In genomic region chr3:101077361-101078011, GRCh38 we compare ENCODE assay signal across 17 cellular contexts.
DNase-seq lines count a peak whose midpoint lies in the region; ATAC-seq and TF ChIP-seq lines count a peak whose summit lies in the region.
"Had no signal": no experiment of that assay in that cellular context is flagged by ENCODE, and none has a peak within 500 bp of the region (broad histone marks: within the 10 kb centered on the region; RNA-seq: fewer than 3 reads in every experiment).

No MANE protein-coding gene starts in this region.

- no peak overlapping the region for H3K27ac Mint-ChIP-seq in HFFc6
- H3K27ac Mint-ChIP-seq in activated naive CD4-positive, alpha-beta T cell treated with anti-CD3 and anti-CD28 coated beads, Interleukin-2, amount 10 ng/mL, durations not matched to agents 7 days and 5 days: no peak overlapping the region
- H3K27ac Mint-ChIP-seq: memory B cell had no signal

- H3K4me1 Mint-ChIP-seq in HFFc6 (ENCODE audit: low read depth): peaks cover 33% of the 10 kb centered on the region
- no peaks in the 10 kb centered on the region for H3K4me1 Mint-ChIP-seq in activated naive CD4-positive, alpha-beta T cell treated with anti-CD3 and anti-CD28 coated beads, Interleukin-2, amount 10 ng/mL, durations not matched to agents 7 days and 5 days
- H3K4me1 Mint-ChIP-seq: memory B cell, neural crest cell had no signal

- in situ Hi-C loops in astrocyte of the spinal cord (cut with HindIII; ENCODE audit: low sequenced_read_pairs): no loop called here

- ATAC-seq in GM18861 (IDR thresholded peaks at IDR 0.05; ENCODE audit: unreplicated experiment) (no peak), HG03520 (IDR thresholded peaks at IDR 0.05; ENCODE audit: unreplicated experiment) (no peak)

- CTCF ChIA-PET in activated naive CD4-positive, alpha-beta T cell treated with anti-CD3 and anti-CD28 coated beads, Interleukin-2, amount 10 ng/mL, durations not matched to agents 7 days and 5 days (lab: Charles Lee): no interaction called here

- H3K36me3 Mint-ChIP-seq in HFFc6 (ENCODE audit: low read depth): no peaks in the 10 kb centered on the region
- H3K36me3 Mint-ChIP-seq in activated naive CD4-positive, alpha-beta T cell treated with anti-CD3 and anti-CD28 coated beads, Interleukin-2, amount 10 ng/mL, durations not matched to agents 7 days and 5 days: no peaks in the 10 kb centered on the region
- H3K36me3 Mint-ChIP-seq: memory B cell had no signal

- H3K27me3 Mint-ChIP-seq in HFFc6 (ENCODE audit: insufficient read depth): no peaks in the 10 kb centered on the region
- H3K27me3 Mint-ChIP-seq in activated naive CD4-positive, alpha-beta T cell treated with anti-CD3 and anti-CD28 coated beads, Interleukin-2, amount 10 ng/mL, durations not matched to agents 7 days and 5 days: no peaks in the 10 kb centered on the region

- no peak overlapping the region for H3K4me3 ChIP-seq in astrocyte of the spinal cord (ENCODE audit: low read depth, low read length)
- H3K4me3 ChIP-seq: sigmoid colon, thoracic aorta had no signal

- H3K9me3 Mint-ChIP-seq in HFFc6: no peaks in the 10 kb centered on the region
- H3K9me3 Mint-ChIP-seq in activated naive CD4-positive, alpha-beta T cell treated with anti-CD3 and anti-CD28 coated beads, Interleukin-2, amount 10 ng/mL, durations not matched to agents 7 days and 5 days: no peaks in the 10 kb centered on the region
- H3K9me3 Mint-ChIP-seq: memory B cell, neural crest cell had no signal

- peak; percentile 45 for DNase-seq in HFFc6
- DNase-seq in astrocyte of the spinal cord (ENCODE audit: low read depth, low spot score): peak; percentile 51
- DNase-seq in glomerular visceral epithelial cell (ENCODE audit: extremely low spot score): peak; percentile 43
- peak; percentile 22 for DNase-seq in pulmonary artery endothelial cell (ENCODE audit: low read depth, low spot score)
- no peak for DNase-seq in OCI-M1 (lab: John Stamatoyannopoulos, UW)
- no peak for DNase-seq in activated naive CD4-positive, alpha-beta T cell treated with anti-CD3 and anti-CD28 coated beads, Interleukin-2, amount 10 ng/mL, durations not matched to agents 7 days and 5 days
- DNase-seq: activated T-cell treated with anti-CD3 and anti-CD28 coated beads, Interleukin-2, amount 50 U/mL, for 48 hours; amygdala; C1 segment of cervical spinal cord; DMS153; sigmoid colon; stimulated activated CD4-positive, alpha-beta T cell treated with anti-CD3 and anti-CD28 coated beads, Interleukin-4, amount 100 ng/mL, for 4 hours had no signal

- TF ChIP-seq CTCF in HFFc6 (IDR thresholded peaks at IDR 0.05) (no peak), astrocyte of the spinal cord (IDR thresholded peaks at IDR 0.05; ENCODE audit: low read depth, low read length) (no peak)

- H3K4me3 Mint-ChIP-seq in HFFc6: no peak overlapping the region
- no peak overlapping the region for H3K4me3 Mint-ChIP-seq in activated naive CD4-positive, alpha-beta T cell treated with anti-CD3 and anti-CD28 coated beads, Interleukin-2, amount 10 ng/mL, durations not matched to agents 7 days and 5 days
- H3K4me3 Mint-ChIP-seq: memory B cell, neural crest cell had no signal

Comparison
In these comparisons a context has a peak if more than half of its experiments do, and no peak if none do; other contexts are left out.
1. DNase-seq: peak in HFFc6 (single experiment), astrocyte of the spinal cord (single experiment), glomerular visceral epithelial cell (single experiment) and pulmonary artery endothelial cell (single experiment); none in OCI-M1 (single experiment) and activated naive CD4-positive, alpha-beta T cell treated with anti-CD3 and anti-CD28 coated beads, Interleukin-2, amount 10 ng/mL, durations not matched to agents 7 days and 5 days (single experiment).